ENCODE assay signal across 11 cellular contexts in the genomic region with DNA sequence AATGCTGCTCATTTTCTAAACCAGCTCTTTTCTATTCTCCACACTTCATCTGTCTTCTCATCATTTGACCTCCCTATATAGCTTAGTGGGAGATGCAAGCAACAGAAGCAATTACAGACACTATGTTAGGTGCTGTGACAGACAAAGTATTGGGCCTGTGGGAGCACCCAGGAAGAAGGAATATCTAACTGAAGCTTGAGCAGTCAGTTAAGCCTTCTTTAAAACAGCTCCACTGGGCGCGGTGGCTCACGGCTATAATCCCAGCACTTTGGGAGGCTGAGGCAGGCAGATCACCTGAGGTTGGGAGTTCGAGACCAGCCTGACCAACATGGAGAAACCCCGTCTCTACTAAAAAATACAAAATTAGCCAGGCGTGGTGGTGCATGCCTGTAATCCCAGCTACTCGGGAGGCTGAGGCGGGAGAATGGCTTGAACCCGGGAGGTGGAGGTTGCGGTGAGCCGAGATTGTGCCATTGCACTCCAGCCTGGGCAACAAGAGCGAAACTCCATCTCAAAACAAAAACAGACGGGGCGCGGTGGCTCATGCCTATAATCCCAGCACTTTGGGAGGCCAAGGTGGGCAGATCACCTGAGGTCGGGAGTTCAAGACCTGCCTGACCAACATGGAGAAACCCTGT. TPM values are rescaled to one million over a fixed set of nuclear protein-coding genes. Genes with fewer than 3 reads are reported as not detected.
"Had no signal": no experiment of that assay in that cellular context is flagged by ENCODE, and none has a peak within 500 bp of the region (broad histone marks: within the 10 kb centered on the region; RNA-seq: fewer than 3 reads in every experiment).

No MANE protein-coding gene starts in this region.

RNA-seq across cellular contexts. Expression of gene TSSK4, which starts 2.1 kb away (rescaled TPM):
- total RNA-seq: dermis blood vessel endothelial cell, frontal cortex, lower leg skin, lung microvascular endothelial cell, osteocyte, right atrium auricular region, sciatic nerve, subcutaneous adipose tissue, temporal lobe, thyroid gland had no signal
- polyA plus RNA-seq: stomach had no signal
